In genomic region chr11:83033367-83033766, GRCh38 we compare ENCODE assay signal across 1 cellular context.
TF ChIP-seq lines count a peak whose summit lies in the region.

No MANE protein-coding gene starts in this region.

TF ChIP-seq in SK-N-SH, 30 proteins besides CTCF, POLR2A, EP300 and RAD21 (continued from another document):
- TF ChIP-seq SIN3A (IDR thresholded peaks at IDR 0.05; ENCODE audit: borderline replicate concordance, low read depth, low read length): no peak
